12 cellular contexts compared by ENCODE assay signal in genomic region chr6:20205722-20206154, GRCh38. TPM values are rescaled to one million over a fixed set of nuclear protein-coding genes. Genes with fewer than 3 reads are reported as not detected.
DNase-seq lines count a peak whose midpoint lies in the region; ATAC-seq and TF ChIP-seq lines count a peak whose summit lies in the region.
"Had no signal": no experiment of that assay in that cellular context is flagged by ENCODE, and none has a peak within 500 bp of the region (broad histone marks: within the 10 kb centered on the region; RNA-seq: fewer than 3 reads in every experiment).

No MANE protein-coding gene starts in this region.

- CTCF ChIA-PET in Panc1 (lab: Charles Lee) = interaction anchor here (0.7 kb wide), 1 partner anchor 1566 kb away, joined by 3 read pairs; no protein-coding TSS in a partner anchor

- H3K27ac Mint-ChIP-seq in activated CD4-positive, alpha-beta T cell treated with anti-CD3 and anti-CD28 coated beads, Interleukin-2, amount 10 ng/mL, durations not matched to agents 24 days and 14 days = peak overlapping the region; percentile 90
- peak overlapping the region; percentile 80 to 94 for H3K27ac Mint-ChIP-seq in effector memory CD8-positive, alpha-beta T cell
- H3K27ac Mint-ChIP-seq in stimulated activated naive CD8-positive, alpha-beta T cell treated with anti-CD3 and anti-CD28 coated beads, Interleukin-15, Interleukin-2, amounts not matched to agents 100 ng/mL and 50 ng/mL, for 24 hours = peak overlapping the region; percentile 83

- ATAC-seq in Panc1 (no peak), GM21515 (IDR thresholded peaks at IDR 0.05; ENCODE audit: unreplicated experiment) (no peak)
- peak; percentile 17 for ATAC-seq in effector memory CD8-positive, alpha-beta T cell (replicated peaks)

- peak overlapping the region; percentile 81 for H3K4me3 Mint-ChIP-seq in activated CD4-positive, alpha-beta T cell treated with anti-CD3 and anti-CD28 coated beads, Interleukin-2, amount 10 ng/mL, durations not matched to agents 24 days and 14 days
- peak overlapping the region; percentile 75 to 87 for H3K4me3 Mint-ChIP-seq in effector memory CD8-positive, alpha-beta T cell
- peak overlapping the region; percentile 77 for H3K4me3 Mint-ChIP-seq in stimulated activated naive CD8-positive, alpha-beta T cell treated with anti-CD3 and anti-CD28 coated beads, Interleukin-15, Interleukin-2, amounts not matched to agents 100 ng/mL and 50 ng/mL, for 24 hours

- POLR2A ChIA-PET in Panc1 (lab: Charles Lee) = interaction anchor here (0.6 to 0.7 kb wide), 3 partner anchors 32 to 307 kb away, joined by 3 to 4 read pairs (median 4); no protein-coding TSS in a partner anchor

- no peaks in the 10 kb centered on the region for H3K27me3 ChIP-seq in Panc1 (ENCODE audit: control insufficient read depth, insufficient read depth, low read length)

- intact Hi-C loops in activated CD4-positive, alpha-beta T cell treated with anti-CD3 and anti-CD28 coated beads, Interleukin-2, amount 10 ng/mL, durations not matched to agents 24 days and 14 days (cut with micrococcal nuclease) = loop anchor here (10.0 kb wide), 1 partner anchor 1859 kb away; no protein-coding TSS in a partner anchor
- intact Hi-C loops in Panc1 (cut with micrococcal nuclease; ENCODE audit: unreplicated experiment) = no loop called here

- H3K27ac ChIP-seq in Panc1 (ENCODE audit: low read length) = peak overlapping the region; percentile 11; the same call in 1 of the 2 replicates

- no peaks in the 10 kb centered on the region for H3K9me3 Mint-ChIP-seq in activated CD4-positive, alpha-beta T cell treated with anti-CD3 and anti-CD28 coated beads, Interleukin-2, amount 10 ng/mL, durations not matched to agents 24 days and 14 days
- H3K9me3 Mint-ChIP-seq in effector memory CD8-positive, alpha-beta T cell = no peaks in the 10 kb centered on the region
- H3K9me3 Mint-ChIP-seq in stimulated activated naive CD8-positive, alpha-beta T cell treated with anti-CD3 and anti-CD28 coated beads, Interleukin-15, Interleukin-2, amounts not matched to agents 100 ng/mL and 50 ng/mL, for 24 hours = no peaks in the 10 kb centered on the region

- BruUV-seq in Panc1 (replicated peaks; lab: Mats Ljungman, UMichigan) = no TSS peak

- peaks cover 72% of the 10 kb centered on the region for H3K4me1 ChIP-seq in Panc1 (ENCODE audit: control insufficient read depth, insufficient read depth, low read length)

- H3K36me3 ChIP-seq in Panc1 (ENCODE audit: control insufficient read depth, insufficient read depth, low read length) = no peaks in the 10 kb centered on the region; the same call in 1 of the 2 replicates

- peaks cover 62% of the 10 kb centered on the region for H3K4me1 Mint-ChIP-seq in activated CD4-positive, alpha-beta T cell treated with anti-CD3 and anti-CD28 coated beads, Interleukin-2, amount 10 ng/mL, durations not matched to agents 24 days and 14 days
- H3K4me1 Mint-ChIP-seq in effector memory CD8-positive, alpha-beta T cell (ENCODE audit: low read depth in 2 of 2) = peaks cover 45 to 47% of the 10 kb centered on the region in 2 donors
- peaks cover 77% of the 10 kb centered on the region for H3K4me1 Mint-ChIP-seq in stimulated activated naive CD8-positive, alpha-beta T cell treated with anti-CD3 and anti-CD28 coated beads, Interleukin-15, Interleukin-2, amounts not matched to agents 100 ng/mL and 50 ng/mL, for 24 hours (ENCODE audit: low read depth)

- peaks cover 2% of the 10 kb centered on the region for H3K36me3 Mint-ChIP-seq in activated CD4-positive, alpha-beta T cell treated with anti-CD3 and anti-CD28 coated beads, Interleukin-2, amount 10 ng/mL, durations not matched to agents 24 days and 14 days (ENCODE audit: low read depth)
- peaks cover 6% of the 10 kb centered on the region for H3K36me3 Mint-ChIP-seq in effector memory CD8-positive, alpha-beta T cell (ENCODE audit: insufficient read depth)
- H3K36me3 Mint-ChIP-seq in stimulated activated naive CD8-positive, alpha-beta T cell treated with anti-CD3 and anti-CD28 coated beads, Interleukin-15, Interleukin-2, amounts not matched to agents 100 ng/mL and 50 ng/mL, for 24 hours (ENCODE audit: low read depth) = no peaks in the 10 kb centered on the region

- no peaks in the 10 kb centered on the region for H3K9me3 ChIP-seq in Panc1 (ENCODE audit: control insufficient read depth, insufficient read depth, low read depth, low read length)

- no peak for TF ChIP-seq CTCF in Panc1 (IDR thresholded peaks at IDR 0.05)

- in situ Hi-C loops in Panc1 (cut with HindIII; ENCODE audit: low pct_unique_long_range_greater_than_20kb, low sequenced_read_pairs) = no loop called here

- H3K27me3 Mint-ChIP-seq in activated CD4-positive, alpha-beta T cell treated with anti-CD3 and anti-CD28 coated beads, Interleukin-2, amount 10 ng/mL, durations not matched to agents 24 days and 14 days = no peaks in the 10 kb centered on the region
- no peaks in the 10 kb centered on the region for H3K27me3 Mint-ChIP-seq in effector memory CD8-positive, alpha-beta T cell
- H3K27me3 Mint-ChIP-seq in stimulated activated naive CD8-positive, alpha-beta T cell treated with anti-CD3 and anti-CD28 coated beads, Interleukin-15, Interleukin-2, amounts not matched to agents 100 ng/mL and 50 ng/mL, for 24 hours = no peaks in the 10 kb centered on the region

- DNase-seq in activated CD4-positive, alpha-beta T cell treated with anti-CD3 and anti-CD28 coated beads, Interleukin-2, amount 10 ng/mL, durations not matched to agents 24 days and 14 days = no peak
- no peak for DNase-seq in activated CD4-positive, alpha-beta T cell treated with anti-CD3 and anti-CD28 coated beads, Interleukin-2, amount 50 U/mL, for 48 hours
- DNase-seq in Panc1 (ENCODE audit: low read depth, low spot score) (no peak), NCI-H524 (lab: John Stamatoyannopoulos, UW) (no peak), NCI-H1694 (lab: John Stamatoyannopoulos, UW) (no peak)
- DNase-seq in effector memory CD8-positive, alpha-beta T cell = no peak
- DNase-seq: ACHN; activated CD8-positive, alpha-beta memory T cell treated with anti-CD3 and anti-CD28 coated beads for 24 hours; caudate nucleus; NCI-H2171 treated with DMSO at 0.1 percent for 48 hours had no signal

- H3K4me3 ChIP-seq in Panc1 (ENCODE audit: low read depth in 2 of 2, low read length in 2 of 2) = no peak overlapping the region

RNA-seq across cellular contexts. Expression of gene MBOAT1, which starts 6.5 kb away (rescaled TPM):
- total RNA-seq in activated CD4-positive, alpha-beta T cell treated with anti-CD3 and anti-CD28 coated beads, Interleukin-2, amount 10 ng/mL, durations not matched to agents 24 days and 14 days = 11.8 and 12.8 TPM in 2 replicates
- 15.1 TPM for total RNA-seq in Panc1 (2021; ENCODE audit: unreplicated experiment)
- 6.3 TPM for polyA plus RNA-seq in Panc1 (2012; ENCODE audit: insufficient read length)
